In genomic region chr16:46891910-46892309, GRCh38 we compare ENCODE assay signal across 29 cellular contexts.
"Had no signal": no experiment of that assay in that cellular context is flagged by ENCODE, and none has a peak within 500 bp of the region (broad histone marks: within the 10 kb centered on the region; RNA-seq: fewer than 3 reads in every experiment).

No MANE protein-coding gene starts in this region.

- ATAC-seq: activated CD8-positive, alpha-beta memory T cell treated with anti-CD3 and anti-CD28 coated beads, Interleukin-2, amount 10 ng/mL, durations not matched to agents 7 days and 5 days; K562 had no signal

- H3K27me3 ChIP-seq: adrenal gland had no signal

- H3K4me3 ChIP-seq: adrenal gland, K562 had no signal

- H3K27ac ChIP-seq: adrenal gland, VCaP had no signal

- H3K36me3 ChIP-seq: adrenal gland had no signal

- DNase-seq: activated B cell treated with CpG ODN at 0.5 μM for 24 hours; activated CD4-positive, alpha-beta memory T cell treated with anti-CD3 and anti-CD28 coated beads, Interleukin-2, amount 10 ng/mL, durations not matched to agents 7 days and 5 days; activated CD4-positive, alpha-beta T cell treated with anti-CD3 and anti-CD28 coated beads for 1 hour; activated CD4-positive, alpha-beta T cell treated with anti-CD3 and anti-CD28 coated beads for 48 hours; activated CD8-positive, alpha-beta memory T cell treated with anti-CD3 and anti-CD28 coated beads for 24 hours; activated CD8-positive, alpha-beta memory T cell treated with anti-CD3 and anti-CD28 coated beads, Interleukin-2, amount 10 ng/mL, durations not matched to agents 7 days and 5 days; activated CD8-positive, alpha-beta memory T cell treated with anti-CD3 and anti-CD28 coated beads, Interleukin-2, amount 50 U/mL, for 48 hours; activated gamma-delta T cell; activated naive CD4-positive, alpha-beta T cell treated with Interleukin-2 at 50 U/mL for 16 hours; activated naive CD8-positive, alpha-beta T cell treated with anti-CD3 and anti-CD28 coated beads, Interleukin-2, amount 10 ng/mL, durations not matched to agents 7 days and 5 days; adrenal gland; central memory CD4-positive, alpha-beta T cell; MV-4-11; NCI-H1092 treated with DMSO at 0.1 percent for 48 hours; NCI-H1417; NCI-H146; NCI-H187; NCI-H2029 treated with DMSO at 0.1 percent for 48 hours; NCI-H2107; NCI-H2171; NCI-H510A; NCI-H748 treated with DMSO at 0.1 percent for 48 hours; OCI-M1; Right ventricle myocardium superior; SW 1271; T-helper 1 cell; T-helper 9 cell had no signal

- H3K9me3 ChIP-seq: adrenal gland had no signal
